25 cellular contexts compared by ENCODE assay signal in the genomic region with DNA sequence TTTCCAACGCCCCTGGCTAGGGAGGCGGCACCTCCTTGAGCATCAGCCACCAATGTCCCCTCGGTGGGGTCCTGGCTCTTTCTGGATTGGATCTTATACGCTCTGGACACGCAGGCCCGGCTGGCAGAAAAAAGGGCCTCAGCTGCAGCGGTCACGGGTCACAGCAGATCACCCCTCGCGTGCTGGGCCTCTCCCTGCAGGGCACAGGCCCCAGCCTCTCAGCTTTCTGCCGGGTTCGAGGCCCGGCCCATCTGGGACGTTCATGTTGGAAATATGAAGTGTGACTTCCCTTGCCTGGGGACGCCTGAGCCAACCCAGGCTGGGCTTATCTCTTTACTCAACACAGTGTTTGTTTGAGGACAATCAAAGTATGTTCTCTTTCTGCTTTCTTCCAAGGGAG. TPM values are rescaled to one million over a fixed set of nuclear protein-coding genes. Genes with fewer than 3 reads are reported as not detected.
DNase-seq lines count a peak whose midpoint lies in the region; ATAC-seq and TF ChIP-seq lines count a peak whose summit lies in the region.
"Had no signal": no experiment of that assay in that cellular context is flagged by ENCODE, and none has a peak within 500 bp of the region (broad histone marks: within the 10 kb centered on the region; RNA-seq: fewer than 3 reads in every experiment).

No MANE protein-coding gene starts in this region.

- H3F3A ChIP-seq in PC-9 (ENCODE audit: insufficient read depth, low read depth), result no peaks in the 10 kb centered on the region

- no peaks in the 10 kb centered on the region for H3K27me3 ChIP-seq in esophagus muscularis mucosa
- H3K27me3 ChIP-seq in lower lobe of right lung (ENCODE audit: low read depth), result no peaks in the 10 kb centered on the region
- no peaks in the 10 kb centered on the region for H3K27me3 ChIP-seq in upper lobe of right lung
- H3K27me3 ChIP-seq in PC-9 (ENCODE audit: insufficient read depth, low read depth), result no peaks in the 10 kb centered on the region
- H3K27me3 ChIP-seq: MG63 had no signal

- peak; percentile 52 for DNase-seq in left cardiac atrium
- no peak for DNase-seq in cardiac septum (ENCODE audit: low spot score)
- peak; percentile 83 for DNase-seq in esophagus muscularis mucosa (ENCODE audit: extremely low spot score)
- peak; percentile 55 for DNase-seq in lower lobe of right lung
- DNase-seq in upper lobe of right lung, result no peak
- DNase-seq in activated CD4-positive, alpha-beta T cell treated with anti-CD3 and anti-CD28 coated beads, Interleukin-2, amount 50 U/mL, for 4 hours, result no peak
- DNase-seq in PC-9, result no peak
- DNase-seq: Calu3; GOT3; HCEC 1CT; KG1; MG63; NCI-H1105 treated with DMSO at 0.1 percent for 48 hours; NCI-H146; NCI-H1930; NCI-H446 treated with DMSO at 0.1 percent for 48 hours; NCI-H526; NCI-H82; NK-92 treated with Interleukin-12 subunit alpha and Interleukin-12 subunit beta, amount 100 ng/mL, for 24 hours; PC-3; SIG-M5 had no signal

- no peaks in the 10 kb centered on the region for H3K79me2 ChIP-seq in PC-9 (ENCODE audit: low read depth)

- TF ChIP-seq CTCF in esophagus muscularis mucosa (IDR thresholded peaks at IDR 0.05) (no peak), lower lobe of right lung (IDR thresholded peaks at IDR 0.05) (no peak), upper lobe of right lung (IDR thresholded peaks at IDR 0.05) (no peak), PC-9 (conservative IDR thresholded peaks at IDR 0.05) (no peak)

- CTCF ChIA-PET in PC-9 (lab: Charles Lee), result no interaction called here

- 91% methylated on average over 10 of the region's 15 CpGs for WGBS in esophagus muscularis mucosa

- no TSS peak for BruUV-seq in PC-9 (replicated peaks; lab: Mats Ljungman, UMichigan)

- no peak for TF ChIP-seq POLR2A in esophagus muscularis mucosa (IDR thresholded peaks at IDR 0.05; ENCODE audit: low read depth)

- ATAC-seq in left cardiac atrium, result peak; percentile 35 to 45
- ATAC-seq in lower lobe of right lung, result peak; percentile 53 to 69
- peak; percentile 64 for ATAC-seq in upper lobe of right lung
- ATAC-seq in GM19452 (IDR thresholded peaks at IDR 0.05; ENCODE audit: unreplicated experiment), result no peak
- ATAC-seq: PC-3 had no signal

- no peak overlapping the region for H2AFZ ChIP-seq in PC-9

- H3K4me1 ChIP-seq in esophagus muscularis mucosa (peaks cover 0 to 5% (median 0%) of the 10 kb centered on the region in 4 donors), lower lobe of right lung (no peaks in the 10 kb centered on the region), upper lobe of right lung (peaks cover 10% of the 10 kb centered on the region), PC-9 (replicated peaks; ENCODE audit: insufficient read depth) (no peaks in the 10 kb centered on the region)

- intact Hi-C loops in left cardiac atrium (cut with DNase I) (no loop called here), cardiac septum (cut with DNase I) (no loop called here), esophagus muscularis mucosa (cut with DNase I) (no loop called here), lower lobe of right lung (cut with DNase I) (no loop called here), upper lobe of right lung (cut with DNase I) (no loop called here), PC-9 (cut with micrococcal nuclease; ENCODE audit: unreplicated experiment) (no loop called here)

- H3K9me3 ChIP-seq in esophagus muscularis mucosa (no peaks in the 10 kb centered on the region), lower lobe of right lung (no peaks in the 10 kb centered on the region), upper lobe of right lung (no peaks in the 10 kb centered on the region), PC-9 (ENCODE audit: insufficient read depth, low read depth) (no peaks in the 10 kb centered on the region)
- H3K9me3 ChIP-seq: MG63 had no signal

- no peak for TF ChIP-seq EP300 in esophagus muscularis mucosa (IDR thresholded peaks at IDR 0.05)

- POLR2A ChIA-PET in PC-9 (lab: Charles Lee; ENCODE audit: unreplicated experiment), result no interaction called here

- H4K20me1 ChIP-seq in PC-9 (ENCODE audit: insufficient read depth), result no peaks in the 10 kb centered on the region

- H3K27ac ChIP-seq in esophagus muscularis mucosa (replicated peaks in 1 of 4), result no peak overlapping the region
- H3K27ac ChIP-seq in lower lobe of right lung, result peak overlapping the region; percentile 56
- H3K27ac ChIP-seq in upper lobe of right lung, result peak overlapping the region; percentile 79
- H3K27ac ChIP-seq in PC-9, result no peak overlapping the region
- H3K27ac ChIP-seq: RWPE1, SK-N-MC had no signal

- H3K9me2 ChIP-seq in PC-9 (ENCODE audit: insufficient read depth), result no peaks in the 10 kb centered on the region; the same call in 1 of the 2 replicates

- no peak overlapping the region for H3K4me2 ChIP-seq in PC-9

- no peaks in the 10 kb centered on the region for H3K36me3 ChIP-seq in esophagus muscularis mucosa
- no peaks in the 10 kb centered on the region for H3K36me3 ChIP-seq in lower lobe of right lung
- H3K36me3 ChIP-seq in upper lobe of right lung, result no peaks in the 10 kb centered on the region
- no peaks in the 10 kb centered on the region for H3K36me3 ChIP-seq in PC-9 (ENCODE audit: low read depth)
- H3K36me3 ChIP-seq: MG63 had no signal

- H3K4me3 ChIP-seq in esophagus muscularis mucosa (no peak overlapping the region), lower lobe of right lung (no peak overlapping the region), upper lobe of right lung (no peak overlapping the region), PC-9 (no peak overlapping the region)
- H3K4me3 ChIP-seq: MG63, SK-N-MC had no signal

RNA-seq across cellular contexts. Expression of a gene that starts 38.5 kb away (rescaled TPM):
- total RNA-seq in left cardiac atrium (10 to 100 TPM; 29.8 to 32.0 TPM), cardiac septum (8.5 TPM), esophagus muscularis mucosa (10 to 100 TPM in 3 of 4 donors, 1 to 10 TPM in 1; 6.6 to 11.4 (median 10.3) TPM), lower lobe of right lung (8.4 TPM), upper lobe of right lung (8.2 TPM), PC-9 (2021) (1.8 and 2.2 TPM in 2 replicates)

RNA-seq across cellular contexts. Expression of a gene that starts 58.6 kb away (rescaled TPM):
- total RNA-seq in left cardiac atrium, result 10 to 100 TPM in 1 of 2 donors, 1 to 10 TPM in 1; 3.3 to 53.0 TPM
- total RNA-seq in cardiac septum, result 3.9 TPM
- total RNA-seq in esophagus muscularis mucosa, result 10 to 100 TPM; 23.5 to 55.5 (median 29.8) TPM
- total RNA-seq in lower lobe of right lung, result 23.0 TPM
- total RNA-seq in upper lobe of right lung, result 39.1 TPM
- total RNA-seq in PC-9 (2021), result not detected in 2 replicates
- total RNA-seq: A172, Calu3, PC-3 had no signal

Comparison
In these comparisons a context has a peak if more than half of its experiments do, and no peak if none do; other contexts are left out.
1. DNase-seq: peak in left cardiac atrium (single experiment), esophagus muscularis mucosa (single experiment) and lower lobe of right lung (single experiment); none in cardiac septum (single experiment), upper lobe of right lung (single experiment), activated CD4-positive, alpha-beta T cell treated with anti-CD3 and anti-CD28 coated beads, Interleukin-2, amount 50 U/mL, for 4 hours (0 of 2) and PC-9 (0 of 2).
2. H3K27ac ChIP-seq: peak in lower lobe of right lung (single experiment) and upper lobe of right lung (single experiment); none in esophagus muscularis mucosa (0 of 4) and PC-9 (single experiment).